8 cellular contexts compared by ENCODE assay signal in the genomic region with DNA sequence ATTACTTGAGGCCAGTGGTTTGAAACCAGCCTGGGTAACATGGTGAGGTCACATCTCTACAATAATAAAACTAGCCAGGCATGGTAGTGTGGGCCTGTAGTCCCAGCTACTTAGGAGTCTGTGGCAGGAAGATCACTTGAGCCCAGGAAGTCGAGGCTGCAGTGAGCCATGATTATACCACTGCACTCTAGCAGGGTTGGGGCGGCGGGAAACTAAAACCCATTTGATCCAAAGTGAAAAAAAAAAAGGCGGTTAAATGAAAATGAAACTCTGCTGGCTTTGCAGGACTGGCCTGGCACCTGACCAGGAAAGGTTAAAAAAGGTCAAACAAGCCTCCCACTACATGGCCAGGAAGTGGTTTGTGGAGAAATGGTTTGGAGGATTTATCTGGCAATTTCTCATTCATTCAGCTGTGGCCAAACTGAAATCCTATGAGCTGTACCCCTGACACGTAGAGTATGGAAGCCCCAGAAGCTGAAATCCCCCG. TPM values are rescaled to one million over a fixed set of nuclear protein-coding genes. Genes with fewer than 3 reads are reported as not detected.
DNase-seq lines count a peak whose midpoint lies in the region; ATAC-seq and TF ChIP-seq lines count a peak whose summit lies in the region.

No MANE protein-coding gene starts in this region.

- TF ChIP-seq POLR2A in esophagus muscularis mucosa (IDR thresholded peaks at IDR 0.05; ENCODE audit: low read depth): no peak

- ATAC-seq in GM18909 (IDR thresholded peaks at IDR 0.05; ENCODE audit: poor library complexity, unreplicated experiment): peak; percentile 42
- ATAC-seq in omental fat pad (ENCODE audit: low FRiP score): peak; percentile 54
- ATAC-seq in HG02885 (IDR thresholded peaks at IDR 0.05; ENCODE audit: poor library complexity, unreplicated experiment): no peak
- ATAC-seq in GM19328 (IDR thresholded peaks at IDR 0.05; ENCODE audit: unreplicated experiment): no peak

- in situ Hi-C loops in astrocyte of the cerebellum (cut with HindIII; ENCODE audit: low sequenced_read_pairs): no loop called here

- DNase-seq in Kasumi-1 (lab: John Stamatoyannopoulos, UW): peak; percentile 49 to 68
- DNase-seq in astrocyte of the cerebellum (ENCODE audit: low read depth): peak; percentile 83
- no peak for DNase-seq in omental fat pad (ENCODE audit: low spot score)
- no peak for DNase-seq in esophagus muscularis mucosa (ENCODE audit: extremely low spot score)
- no peak for DNase-seq in dorsolateral prefrontal cortex

- intact Hi-C loops in esophagus muscularis mucosa (cut with DNase I) (no loop called here), dorsolateral prefrontal cortex (cut with DNase I) (no loop called here)

- no peak overlapping the region for H3K4me3 ChIP-seq in astrocyte of the cerebellum (ENCODE audit: low read depth, low read length)
- H3K4me3 ChIP-seq in esophagus muscularis mucosa: no peak overlapping the region
- H3K4me3 ChIP-seq in dorsolateral prefrontal cortex: no peak overlapping the region

- no peaks in the 10 kb centered on the region for H3K9me3 ChIP-seq in esophagus muscularis mucosa

- H3K4me1 ChIP-seq in esophagus muscularis mucosa: peaks cover 0 to 8% (median 6%) of the 10 kb centered on the region in 4 donors

- no peak for TF ChIP-seq CTCF in astrocyte of the cerebellum (IDR thresholded peaks at IDR 0.05; ENCODE audit: low read depth, low read length, missing control alignments)
- TF ChIP-seq CTCF in omental fat pad (IDR thresholded peaks at IDR 0.05): no peak
- no peak for TF ChIP-seq CTCF in esophagus muscularis mucosa (IDR thresholded peaks at IDR 0.05)
- no peak for TF ChIP-seq CTCF in dorsolateral prefrontal cortex (IDR thresholded peaks at IDR 0.05 in 54 of 56, conservative IDR thresholded peaks at IDR 0.05 in 2 of 56; ENCODE audit: low read depth in 1 of 56, partially characterized antibody in 56 of 56)

- H3K36me3 ChIP-seq in esophagus muscularis mucosa: peaks cover 0 to 15% (median 3%) of the 10 kb centered on the region in 4 donors

- TF ChIP-seq EP300 in esophagus muscularis mucosa (IDR thresholded peaks at IDR 0.05): no peak

- H3K27me3 ChIP-seq in esophagus muscularis mucosa (peaks cover 0 to 18% (median 0%) of the 10 kb centered on the region in 4 donors), dorsolateral prefrontal cortex (no peaks in the 10 kb centered on the region)

- H3K27ac ChIP-seq in esophagus muscularis mucosa (replicated peaks in 1 of 4) (no peak overlapping the region), dorsolateral prefrontal cortex (no peak overlapping the region)

- 51% methylated on average over 6 of the region's 6 CpGs for WGBS in esophagus muscularis mucosa

RNA-seq across cellular contexts. Expression of gene MTRES1, which starts 36.6 kb away (rescaled TPM):
- total RNA-seq in omental fat pad: 10 to 100 TPM; 10.2 to 17.3 (median 13.2) TPM
- 10 to 100 TPM; 11.8 to 23.3 (median 15.7) TPM for total RNA-seq in esophagus muscularis mucosa
- total RNA-seq in dorsolateral prefrontal cortex: 10 to 100 TPM; 11.8 to 29.9 (median 22.5) TPM

RNA-seq across cellular contexts. Expression of gene BEND3, which starts 50.7 kb away (rescaled TPM):
- total RNA-seq in omental fat pad (1 to 10 TPM; 1.3 to 8.5 (median 1.7) TPM), esophagus muscularis mucosa (1 to 10 TPM in 3 of 4 donors, under 1 TPM in 1; 0.83 to 2.4 (median 1.6) TPM), dorsolateral prefrontal cortex (1 to 10 TPM; 1.1 to 3.4 (median 1.8) TPM)

Comparison
In these comparisons a context has a peak if more than half of its experiments do, and no peak if none do; other contexts are left out.
1. ATAC-seq: peak in GM18909 (single experiment) and omental fat pad (single experiment); none in HG02885 (single experiment) and GM19328 (single experiment).
2. DNase-seq: peak in Kasumi-1 (2 of 2) and astrocyte of the cerebellum (single experiment); none in omental fat pad (single experiment), esophagus muscularis mucosa (single experiment) and dorsolateral prefrontal cortex (0 of 10).